ENCODE assay signal across 35 cellular contexts in the genomic region with DNA sequence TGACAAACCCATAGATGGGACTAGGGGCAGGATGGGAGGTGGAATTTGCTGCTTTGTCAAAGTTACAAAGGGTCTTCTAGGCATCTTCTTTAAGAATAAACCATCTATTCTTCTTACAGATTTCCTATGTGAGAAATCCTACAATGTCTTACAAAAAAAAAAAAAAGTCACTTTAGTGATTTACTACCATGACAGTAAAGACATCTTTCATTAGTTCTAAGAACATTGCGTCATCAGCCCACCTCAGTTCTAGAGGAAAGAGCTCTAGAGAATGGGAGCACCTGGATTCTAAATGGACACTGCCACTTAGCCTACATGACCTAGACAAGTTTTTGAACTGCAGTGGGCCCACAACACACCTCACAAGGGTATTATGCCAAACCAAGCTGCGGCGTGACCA.
"Had no signal": no experiment of that assay in that cellular context is flagged by ENCODE, and none has a peak within 500 bp of the region (broad histone marks: within the 10 kb centered on the region; RNA-seq: fewer than 3 reads in every experiment).

No MANE protein-coding gene starts in this region.

- H3K9me3 ChIP-seq: MG63 had no signal

- H3K4me3 ChIP-seq: MG63 had no signal

- H3K36me3 ChIP-seq: MG63 had no signal

- H3K27me3 ChIP-seq: MG63 had no signal

- DNase-seq: Karpas-422, Kasumi-1, MG63, MM.1S, MV-4-11, NCI-H1048, NCI-H1092, NCI-H1092 treated with DMSO at 0.1 percent for 48 hours, NCI-H1105 treated with DMSO at 0.1 percent for 48 hours, NCI-H1417, NCI-H1417 treated with DMSO at 0.1 percent for 48 hours, NCI-H1436, NCI-H1436 treated with DMSO at 0.1 percent for 48 hours, NCI-H146, NCI-H1694, NCI-H1694 treated with DMSO at 0.1 percent for 48 hours, NCI-H187, NCI-H187 treated with DMSO at 0.1 percent for 48 hours, NCI-H1930, NCI-H2029, NCI-H2029 treated with DMSO at 0.1 percent for 48 hours, NCI-H2081, NCI-H2081 treated with DMSO at 0.1 percent for 48 hours, NCI-H2107, NCI-H2171, NCI-H2171 treated with DMSO at 0.1 percent for 48 hours, NCI-H2227 treated with DMSO at 0.1 percent for 48 hours, NCI-H226, NCI-H345, NCI-H446, NCI-H446 treated with DMSO at 0.1 percent for 48 hours, NCI-H510A, NCI-H510A treated with DMSO at 0.1 percent for 48 hours, NCI-H524, NCI-H524 treated with DMSO at 0.1 percent for 48 hours had no signal
